ENCODE assay signal across 8 cellular contexts in the genomic region with DNA sequence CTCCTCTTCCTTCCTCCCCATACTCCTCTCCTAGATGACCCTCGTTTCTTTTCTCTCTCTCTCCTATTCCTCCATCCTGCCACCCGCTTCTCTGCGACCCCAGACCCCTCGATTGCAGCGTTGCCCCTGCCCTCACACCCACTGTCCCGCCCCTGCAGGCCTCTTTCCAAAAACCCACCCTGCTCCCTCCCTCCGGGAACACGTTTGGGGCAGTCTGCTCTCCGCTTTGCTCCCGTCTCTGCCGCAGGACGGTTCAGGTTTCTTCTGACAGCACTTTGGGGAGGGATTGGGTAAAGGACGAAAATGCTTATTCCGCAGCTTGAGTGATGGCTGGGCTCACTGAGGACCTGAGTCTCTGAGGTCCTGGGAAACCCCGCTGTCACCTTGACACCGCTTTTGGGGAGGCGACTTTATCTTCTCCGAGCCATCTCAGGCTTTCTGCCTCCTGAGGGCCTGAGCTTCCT. TPM values are rescaled to one million over a fixed set of nuclear protein-coding genes. Genes with fewer than 3 reads are reported as not detected.
DNase-seq lines count a peak whose midpoint lies in the region; ATAC-seq and TF ChIP-seq lines count a peak whose summit lies in the region.

No MANE protein-coding gene starts in this region.

- peaks cover 6% of the 10 kb centered on the region for H3K79me1 ChIP-seq in neuronal stem cell (ENCODE audit: low read depth, low read length)

- H3K4me1 ChIP-seq in neuronal stem cell (ENCODE audit: control insufficient read depth in 2 of 2, insufficient read depth in 1 of 2, low read depth in 1 of 2, low read length in 2 of 2) = peaks cover 3 to 4% of the 10 kb centered on the region in 2 donors

- peak; percentile 14 for DNase-seq in AG08396 (ENCODE audit: low spot score)
- peak; percentile 27 for DNase-seq in KBM-7
- peak; percentile 27 for DNase-seq in activated T-cell treated with anti-CD3 and anti-CD28 coated beads, Interleukin-2, amount 50 U/mL, for 4 hours
- peak; percentile 14 for DNase-seq in fibroblast of pulmonary artery (ENCODE audit: low read depth)
- peak; percentile 20 for DNase-seq in neuronal stem cell (ENCODE audit: low spot score)
- no peak for DNase-seq in NCI-H1092 (lab: John Stamatoyannopoulos, UW)

- peaks cover 6% of the 10 kb centered on the region for H3K36me3 Mint-ChIP-seq in activated T-cell treated with anti-CD3 and anti-CD28 coated beads, Interleukin-2, amount 50 U/mL, for 4 hours (ENCODE audit: insufficient read depth)

- H3K4me2 ChIP-seq in neuronal stem cell (ENCODE audit: insufficient read depth, low read length, poor library complexity, severe bottlenecking) = peak overlapping the region; percentile 83

- peaks cover 3 to 14% of the 10 kb centered on the region in 2 donors for H3K36me3 ChIP-seq in neuronal stem cell (replicated peaks in 1 of 2; ENCODE audit: control insufficient read depth in 2 of 2, insufficient read depth in 2 of 2, low read length in 2 of 2)

- H2AFZ ChIP-seq in neuronal stem cell (ENCODE audit: low read length) = peak overlapping the region; percentile 91

- H3K14ac ChIP-seq in neuronal stem cell (ENCODE audit: low read length) = no peak overlapping the region

- no peak overlapping the region for H4K91ac ChIP-seq in neuronal stem cell (ENCODE audit: low read depth, low read length, poor library complexity)

- WGBS in neuronal stem cell (ENCODE audit: extremely low coverage in 2 of 2, insufficient read length in 2 of 2, insufficient replicate concordance in 1 of 2), 2 donors = no CpG with 5 or more reads among the region's 18 CpGs

- H2BK120ac ChIP-seq in neuronal stem cell (ENCODE audit: low read depth, low read length) = no peak overlapping the region

- ATAC-seq in activated T-cell treated with anti-CD3 and anti-CD28 coated beads, Interleukin-2, amount 50 U/mL, for 4 hours = peak; percentile 54 to 55
- no peak for ATAC-seq in GM19351 (IDR thresholded peaks at IDR 0.05; ENCODE audit: unreplicated experiment)

- no peaks in the 10 kb centered on the region for H3K27me3 ChIP-seq in neuronal stem cell (ENCODE audit: control insufficient read depth in 3 of 3, insufficient read depth in 3 of 3, low read depth in 1 of 3, low read length in 3 of 3)

- no peak overlapping the region for H2BK15ac ChIP-seq in neuronal stem cell (ENCODE audit: low read length)

- H2BK5ac ChIP-seq in neuronal stem cell (ENCODE audit: low read length) = no peak overlapping the region

- in situ Hi-C loops in KBM-7 (cut with MboI; ENCODE audit: low pct_unique_long_range_greater_than_20kb, low sequenced_read_pairs) = no loop called here

- H3K27ac ChIP-seq in neuronal stem cell (replicated peaks; ENCODE audit: low read length) = peak overlapping the region; percentile 58

- no peak overlapping the region for H4K8ac ChIP-seq in neuronal stem cell (ENCODE audit: low read depth, low read length)

- H2AK5ac ChIP-seq in neuronal stem cell (ENCODE audit: low read depth, low read length) = no peak overlapping the region

- H3K4me3 Mint-ChIP-seq in activated T-cell treated with anti-CD3 and anti-CD28 coated beads, Interleukin-2, amount 50 U/mL, for 4 hours = peak overlapping the region; percentile 99

- H3K4ac ChIP-seq in neuronal stem cell (ENCODE audit: low read length) = no peak overlapping the region

- H2BK12ac ChIP-seq in neuronal stem cell (ENCODE audit: low read length) = no peak overlapping the region

- peaks cover 31% of the 10 kb centered on the region for H3K4me1 Mint-ChIP-seq in activated T-cell treated with anti-CD3 and anti-CD28 coated beads, Interleukin-2, amount 50 U/mL, for 4 hours (ENCODE audit: low read depth)

- H3K9me3 Mint-ChIP-seq in activated T-cell treated with anti-CD3 and anti-CD28 coated beads, Interleukin-2, amount 50 U/mL, for 4 hours = no peaks in the 10 kb centered on the region

- H3K27me3 Mint-ChIP-seq in activated T-cell treated with anti-CD3 and anti-CD28 coated beads, Interleukin-2, amount 50 U/mL, for 4 hours (ENCODE audit: low read depth) = no peaks in the 10 kb centered on the region

- H3K4me3 ChIP-seq in fibroblast of pulmonary artery (replicated peaks; ENCODE audit: low read depth, low read length) (peak overlapping the region; percentile 93), neuronal stem cell (ENCODE audit: low read length in 2 of 2) (peak overlapping the region; percentile 92)

- peak overlapping the region; percentile 95 for H3K9ac ChIP-seq in neuronal stem cell (ENCODE audit: low read depth, low read length, poor library complexity)

- no peaks in the 10 kb centered on the region for H3K9me3 ChIP-seq in neuronal stem cell (replicated peaks in 1 of 2; ENCODE audit: control insufficient read depth in 2 of 2, insufficient read depth in 1 of 2, low read depth in 1 of 2, low read length in 2 of 2)

- peak overlapping the region; percentile 72 for H3K18ac ChIP-seq in neuronal stem cell (ENCODE audit: low read length)

- TF ChIP-seq CTCF in fibroblast of pulmonary artery (IDR thresholded peaks at IDR 0.05; ENCODE audit: low read length, missing control alignments) = no peak

- no peak overlapping the region for H3K23ac ChIP-seq in neuronal stem cell (ENCODE audit: low read depth, low read length, poor library complexity)

- peak; percentile 29 for TF ChIP-seq POLR2A in GM19099 (IDR thresholded peaks at IDR 0.05; ENCODE audit: extremely low read depth, insufficient read length, low read depth)

RNA-seq across cellular contexts. Expression of gene NDE1, which starts 0.7 kb away (rescaled TPM):
- 10 to 100 TPM; 60.4 to 69.0 (median 60.5) TPM for total RNA-seq in activated T-cell treated with anti-CD3 and anti-CD28 coated beads, Interleukin-2, amount 50 U/mL, for 4 hours
- 50.4 TPM for polyA plus RNA-seq in neuronal stem cell (2013, experiment 1 of 2)
- polyA plus RNA-seq in neuronal stem cell (2013, experiment 2 of 2) = 51.2 TPM

RNA-seq across cellular contexts. Expression of gene MARF1, which starts 7.8 kb away (rescaled TPM):
- total RNA-seq in activated T-cell treated with anti-CD3 and anti-CD28 coated beads, Interleukin-2, amount 50 U/mL, for 4 hours = 10 to 100 TPM; 24.3 to 35.0 (median 34.1) TPM
- polyA plus RNA-seq in neuronal stem cell (2013, experiment 1 of 2) = 11.6 TPM
- 12.5 TPM for polyA plus RNA-seq in neuronal stem cell (2013, experiment 2 of 2)
